In genomic region chr19:48836089-48837017, GRCh38 we compare ENCODE assay signal across 1 cellular context.
TF ChIP-seq lines count a peak whose summit lies in the region.

HSD17B14 (minus strand) TSS chr19:48836491; CDS start chr19:48836411, 80 bp downstream.

TF ChIP-seq in H1, 55 proteins besides CTCF, POLR2A, EP300 and RAD21 (continued from another document):
- TF ChIP-seq BRCA1 (IDR thresholded peaks at IDR 0.05; ENCODE audit: low read depth, low read length): no peak
- TF ChIP-seq KDM1A (IDR thresholded peaks at IDR 0.05; ENCODE audit: borderline replicate concordance, low read length): peak; percentile 89
